12 cellular contexts compared by ENCODE assay signal in genomic region chr14:92582706-92583452, GRCh38.
DNase-seq lines count a peak whose midpoint lies in the region; ATAC-seq, FAIRE-seq and TF ChIP-seq lines count a peak whose summit lies in the region.
"Had no signal": no experiment of that assay in that cellular context is flagged by ENCODE, and none has a peak within 500 bp of the region (broad histone marks: within the 10 kb centered on the region; RNA-seq: fewer than 3 reads in every experiment).

No MANE protein-coding gene starts in this region.

- SMC1A ChIA-PET in GM12878 (lab: Charles Lee; ENCODE audit: uncharacterized antibody, unreplicated experiment), result interaction anchor here (0.8 to 8.7 kb wide), 10 partner anchors 9 to 122 kb away, joined by 3 to 137 read pairs (median 4); no protein-coding TSS in a partner anchor

- in situ Hi-C loops in GM13976 (cut with MboI; ENCODE audit: low sequenced_read_pairs, unreplicated experiment) (loop anchor here (25.0 kb wide), 1 partner anchor 204 kb away; the partner anchor contains the start of gene GOLGA5), GM12878 (cut with MboI) (loop anchor here (10.0 kb wide), 1 partner anchor 192 kb away; no protein-coding TSS in a partner anchor)

- TF ChIP-seq RAD21 in GM12878 (IDR thresholded peaks at IDR 0.05; ENCODE audit: insufficient read depth, low read depth, low read length), result peak; percentile 9; the same call in 1 of the 2 replicates

- no peak overlapping the region for H3K27ac Mint-ChIP-seq in T-helper 2 cell treated with Interferon-gamma antibody and Interleukin-4, amounts not matched to agents 5 μg/mL and 100 μg/mL, for 36 hours

- FAIRE-seq in GM12878 (lab: Jason Lieb, UNC), result no peak

- H3K4me3 ChIP-seq in GM12878 (no peak overlapping the region), Karpas-422 (ENCODE audit: low read length) (no peak overlapping the region), ovary (no peak overlapping the region), A673 (ENCODE audit: low read depth, low read length, poor library complexity, severe bottlenecking) (no peak overlapping the region)
- H3K4me3 ChIP-seq: dorsolateral prefrontal cortex, right atrium auricular region, suprapubic skin had no signal

- H3K9ac ChIP-seq in GM12878 (ENCODE audit: control insufficient read depth, insufficient read depth, low read length) (peak overlapping the region; percentile 49; the same call in 1 of the 2 replicates), Karpas-422 (ENCODE audit: low read length) (no peak overlapping the region)

- ATAC-seq in GM21390 (IDR thresholded peaks at IDR 0.05; ENCODE audit: unreplicated experiment) (peak; percentile 31), HG03378 (IDR thresholded peaks at IDR 0.05; ENCODE audit: unreplicated experiment) (peak; percentile 47), GM12878 (peak; percentile 90)

- H3K36me3 ChIP-seq in GM12878 (ENCODE audit: control insufficient read depth in 2 of 2, insufficient read depth in 2 of 2, low read length in 1 of 2), result no peaks in the 10 kb centered on the region; a peak in 2 of 4 replicates
- H3K36me3 ChIP-seq in Karpas-422 (ENCODE audit: insufficient read depth, low read length), result no peaks in the 10 kb centered on the region
- H3K36me3 ChIP-seq in ovary, result no peaks in the 10 kb centered on the region
- no peaks in the 10 kb centered on the region for H3K36me3 ChIP-seq in A673 (ENCODE audit: insufficient read depth, low read length, poor library complexity, severe bottlenecking)

- RAD21 ChIA-PET in GM12878 (lab: Charles Lee; ENCODE audit: unreplicated experiment), result interaction anchor here (0.8 to 8.7 kb wide), 13 partner anchors 14 to 122 kb away, joined by 3 to 101 read pairs (median 3); no protein-coding TSS in a partner anchor

- CTCF ChIA-PET in GM12878 (lab: Yijun Ruan, JAX) (interaction anchor here (0.6 to 1.3 kb wide), 6 partner anchors 14 to 87 kb away, joined by 3 to 13 read pairs (median 3); no protein-coding TSS in a partner anchor), A673 (lab: Charles Lee) (no interaction called here)

- no peaks in the 10 kb centered on the region for H3K9me3 Mint-ChIP-seq in T-helper 2 cell treated with Interferon-gamma antibody and Interleukin-4, amounts not matched to agents 5 μg/mL and 100 μg/mL, for 36 hours

- POLR2A ChIA-PET in GM12878 (lab: Charles Lee) (interaction anchor here (0.5 to 2.1 kb wide), 7 partner anchors 14 to 324 kb away, joined by 3 to 8 read pairs (median 4); no protein-coding TSS in a partner anchor), A673 (lab: Charles Lee; ENCODE audit: low non-redundant PET) (no interaction called here)

- peak; percentile 78 for DNase-seq in GM13976 (ENCODE audit: low spot score)
- DNase-seq in GM12878 (ENCODE audit: low read depth, low spot score), result peak; percentile 81
- DNase-seq in Karpas-422, result no peak
- DNase-seq in ovary, result no peak
- no peak for DNase-seq in T-helper 2 cell treated with Interferon-gamma antibody and Interleukin-4, amounts not matched to agents 5 μg/mL and 100 μg/mL, for 36 hours (ENCODE audit: low spot score)
- no peak for DNase-seq in A673 (ENCODE audit: low spot score)
- DNase-seq: NCI-H524 had no signal

- H3K79me2 ChIP-seq in GM12878 (ENCODE audit: control insufficient read depth, insufficient read depth, low read length) (no peaks in the 10 kb centered on the region), Karpas-422 (ENCODE audit: low read length) (no peaks in the 10 kb centered on the region)

- intact Hi-C loops in GM12878 (cut with micrococcal nuclease; ENCODE audit: unreplicated experiment), result loop anchor here (1.0 kb wide), 3 partner anchors 15 to 94 kb away; no protein-coding TSS in a partner anchor
- intact Hi-C loops in ovary (cut with DNase I), result no loop called here
- intact Hi-C loops in A673 (cut with micrococcal nuclease; ENCODE audit: unreplicated experiment), result no loop called here

- peaks cover 71% of the 10 kb centered on the region for H3K4me1 ChIP-seq in GM12878 (ENCODE audit: control insufficient read depth, insufficient read depth, low read length)
- no peaks in the 10 kb centered on the region for H3K4me1 ChIP-seq in Karpas-422 (ENCODE audit: low read length)
- H3K4me1 ChIP-seq in ovary (ENCODE audit: insufficient read depth), result peaks cover 21% of the 10 kb centered on the region
- H3K4me1 ChIP-seq in A673 (ENCODE audit: insufficient read depth, low read length, poor library complexity, severe bottlenecking), result no peaks in the 10 kb centered on the region

- H3K27ac ChIP-seq in GM12878 (ENCODE audit: control insufficient read depth, insufficient read depth), result peak overlapping the region; percentile 66
- H3K27ac ChIP-seq in Karpas-422 (ENCODE audit: low read length), result no peak overlapping the region
- H3K27ac ChIP-seq in ovary, result no peak overlapping the region
- H3K27ac ChIP-seq in A673 (ENCODE audit: low read depth, low read length, poor library complexity, severe bottlenecking), result no peak overlapping the region
- H3K27ac ChIP-seq: dorsolateral prefrontal cortex, right atrium auricular region, suprapubic skin had no signal

- H3K27me3 ChIP-seq in GM12878 (replicated peaks in 1 of 2; ENCODE audit: control insufficient read depth in 2 of 2, insufficient read depth in 2 of 2, low read length in 1 of 2) (no peaks in the 10 kb centered on the region), Karpas-422 (ENCODE audit: low read length) (no peaks in the 10 kb centered on the region), ovary (no peaks in the 10 kb centered on the region), A673 (replicated peaks; ENCODE audit: insufficient read depth, low read depth, low read length, poor library complexity) (no peaks in the 10 kb centered on the region)
- H3K27me3 ChIP-seq: dorsolateral prefrontal cortex, right atrium auricular region, suprapubic skin had no signal

- H3K4me2 ChIP-seq in GM12878 (ENCODE audit: control insufficient read depth, insufficient read depth), result peak overlapping the region; percentile 31; the same call in 1 of the 2 replicates
- no peak overlapping the region for H3K4me2 ChIP-seq in Karpas-422 (ENCODE audit: low read depth, low read length, poor library complexity, severe bottlenecking)

- TF ChIP-seq EP300 in GM12878 (IDR thresholded peaks at IDR 0.05; ENCODE audit: borderline replicate concordance in 1 of 2, control insufficient read depth in 1 of 2, low read depth in 2 of 2, low read length in 2 of 2) (peak; percentile 84 to 89), ovary (IDR thresholded peaks at IDR 0.05) (no peak)

- H2AFZ ChIP-seq in GM12878 (ENCODE audit: control insufficient read depth, low read depth, low read length) (peak overlapping the region; percentile 14; the same call in 1 of the 2 replicates), Karpas-422 (ENCODE audit: low read length) (no peak overlapping the region)

- BruUV-seq in GM12878 (replicated peaks; lab: Mats Ljungman, UMichigan) (no TSS peak), A673 (replicated peaks; lab: Mats Ljungman, UMichigan) (no TSS peak)

- H3K36me3 Mint-ChIP-seq in T-helper 2 cell treated with Interferon-gamma antibody and Interleukin-4, amounts not matched to agents 5 μg/mL and 100 μg/mL, for 36 hours (ENCODE audit: low read depth), result peaks cover 14% of the 10 kb centered on the region

- no peak for TF ChIP-seq CTCF in GM13976 (IDR thresholded peaks at IDR 0.05; ENCODE audit: borderline replicate concordance, control extremely low read depth, extremely low read depth, insufficient read depth, missing control alignments)
- TF ChIP-seq CTCF in GM12878 (IDR thresholded peaks at IDR 0.05 in 2 of 3, conservative IDR thresholded peaks at IDR 0.05 in 1 of 3; ENCODE audit: control insufficient read depth in 2 of 3, extremely low read depth in 1 of 3, insufficient read depth in 1 of 3, low read depth in 3 of 3, low read length in 3 of 3), result no peak
- TF ChIP-seq CTCF in ovary (IDR thresholded peaks at IDR 0.05), result no peak
- TF ChIP-seq CTCF in A673 (conservative IDR thresholded peaks at IDR 0.05; ENCODE audit: low read depth, low read length), result no peak

- no peak overlapping the region for H3K4me3 Mint-ChIP-seq in T-helper 2 cell treated with Interferon-gamma antibody and Interleukin-4, amounts not matched to agents 5 μg/mL and 100 μg/mL, for 36 hours

- TF ChIP-seq POLR2A in GM12878 (IDR thresholded peaks at IDR 0.05; ENCODE audit: low read depth, low read length) (no peak), ovary (IDR thresholded peaks at IDR 0.05) (no peak)

- H3K4me1 Mint-ChIP-seq in T-helper 2 cell treated with Interferon-gamma antibody and Interleukin-4, amounts not matched to agents 5 μg/mL and 100 μg/mL, for 36 hours (ENCODE audit: low read depth), result peaks cover 48% of the 10 kb centered on the region

- WGBS in GM12878 (ENCODE audit: insufficient coverage, insufficient replicate concordance, low lambda C conversion rate, missing lambda C conversion rate), result 31% methylated on average over 12 of the region's 12 CpGs
- 96 to 98% (median 97%) methylated on average over 12 of the region's 12 CpGs for WGBS in ovary, 3 donors

- H3K27me3 Mint-ChIP-seq in T-helper 2 cell treated with Interferon-gamma antibody and Interleukin-4, amounts not matched to agents 5 μg/mL and 100 μg/mL, for 36 hours (ENCODE audit: low read depth), result peaks cover 50% of the 10 kb centered on the region

- H3K9me2 ChIP-seq in Karpas-422 (replicated peaks; ENCODE audit: insufficient read depth, low read length), result no peaks in the 10 kb centered on the region

- H3K9me3 ChIP-seq in GM12878 (replicated peaks; ENCODE audit: control insufficient read depth, insufficient read depth, low read length) (peaks cover 6% of the 10 kb centered on the region; the same call in 2 of the 3 replicates), Karpas-422 (ENCODE audit: low read length) (no peaks in the 10 kb centered on the region), ovary (no peaks in the 10 kb centered on the region), A673 (ENCODE audit: low read depth, low read length, poor library complexity, severe bottlenecking) (no peaks in the 10 kb centered on the region)
- H3K9me3 ChIP-seq: right atrium auricular region, suprapubic skin had no signal

- no peaks in the 10 kb centered on the region for H4K20me1 ChIP-seq in GM12878 (ENCODE audit: control insufficient read depth, insufficient read depth)
- H4K20me1 ChIP-seq in Karpas-422 (ENCODE audit: insufficient read depth, low read depth, low read length), result no peaks in the 10 kb centered on the region

TF ChIP-seq in GM12878, 131 proteins besides CTCF, POLR2A, EP300 and RAD21 (continues in another document):
- TF ChIP-seq, protein P1, sequence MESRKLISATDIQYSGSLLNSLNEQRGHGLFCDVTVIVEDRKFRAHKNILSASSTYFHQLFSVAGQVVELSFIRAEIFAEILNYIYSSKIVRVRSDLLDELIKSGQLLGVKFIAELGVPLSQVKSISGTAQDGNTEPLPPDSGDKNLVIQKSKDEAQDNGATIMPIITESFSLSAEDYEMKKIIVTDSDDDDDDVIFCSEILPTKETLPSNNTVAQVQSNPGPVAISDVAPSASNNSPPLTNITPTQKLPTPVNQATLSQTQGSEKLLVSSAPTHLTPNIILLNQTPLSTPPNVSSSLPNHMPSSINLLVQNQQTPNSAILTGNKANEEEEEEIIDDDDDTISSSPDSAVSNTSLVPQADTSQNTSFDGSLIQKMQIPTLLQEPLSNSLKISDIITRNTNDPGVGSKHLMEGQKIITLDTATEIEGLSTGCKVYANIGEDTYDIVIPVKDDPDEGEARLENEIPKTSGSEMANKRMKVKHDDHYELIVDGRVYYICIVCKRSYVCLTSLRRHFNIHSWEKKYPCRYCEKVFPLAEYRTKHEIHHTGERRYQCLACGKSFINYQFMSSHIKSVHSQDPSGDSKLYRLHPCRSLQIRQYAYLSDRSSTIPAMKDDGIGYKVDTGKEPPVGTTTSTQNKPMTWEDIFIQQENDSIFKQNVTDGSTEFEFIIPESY (IDR thresholded peaks at IDR 0.05), result no peak

Comparison
In these comparisons a context has a peak if more than half of its experiments do, and no peak if none do; other contexts are left out.
1. DNase-seq: peak in GM13976 (single experiment) and GM12878 (single experiment); none in Karpas-422 (single experiment), ovary (0 of 5), T-helper 2 cell treated with Interferon-gamma antibody and Interleukin-4, amounts not matched to agents 5 μg/mL and 100 μg/mL, for 36 hours (single experiment) and A673 (single experiment).
2. ATAC-seq: peak in every context shown above with its lines; median percentile 90 in GM12878; 47 in HG03378; 31 in GM21390.